Comparison of ENCODE assay signal across 24 cellular contexts in genomic region chr3:104956620-104957345, GRCh38.
"Had no signal": no experiment of that assay in that cellular context is flagged by ENCODE, and none has a peak within 500 bp of the region (broad histone marks: within the 10 kb centered on the region; RNA-seq: fewer than 3 reads in every experiment).

No MANE protein-coding gene starts in this region.

- H3K36me3 ChIP-seq: heart left ventricle, sigmoid colon, tibial artery had no signal

- H3K27ac ChIP-seq: epithelial cell of prostate, heart left ventricle, sigmoid colon, tibial artery had no signal

- H3K4me1 ChIP-seq: heart left ventricle had no signal

- H3K4me3 ChIP-seq: heart left ventricle, sigmoid colon, smooth muscle cell, tibial artery had no signal

- H3K9me3 ChIP-seq: heart left ventricle, sigmoid colon, tibial artery had no signal

- H3K27me3 Mint-ChIP-seq: activated CD4-positive, alpha-beta T cell treated with anti-CD3 and anti-CD28 coated beads for 36 hours; activated naive CD4-positive, alpha-beta T cell treated with anti-CD3 and anti-CD28 coated beads, Interleukin-2, amount 10 ng/mL, durations not matched to agents 7 days and 5 days; progenitor cell of endocrine pancreas had no signal

- H3K27ac Mint-ChIP-seq: activated B cell treated with CpG ODN at 0.5 μM for 24 hours; activated CD4-positive, alpha-beta T cell treated with anti-CD3 and anti-CD28 coated beads for 36 hours; activated naive CD4-positive, alpha-beta T cell treated with anti-CD3 and anti-CD28 coated beads, Interleukin-2, amount 10 ng/mL, durations not matched to agents 7 days and 5 days; activated T-cell treated with anti-CD3 and anti-CD28 coated beads, Interleukin-2, amount 50 U/mL, for 72 hours; memory B cell; nephron progenitor cell; progenitor cell of endocrine pancreas; T-helper 1 cell treated with Interleukin-12 subunit alpha and Interleukin-12 subunit beta and Interleukin-4 antibody, amounts not matched to agents 30 μg/mL and 1 μg/mL, for 36 hours had no signal

- DNase-seq: activated B cell treated with CpG ODN at 0.5 μM for 24 hours; activated CD4-positive, alpha-beta T cell treated with anti-CD3 and anti-CD28 coated beads for 36 hours; activated CD4-positive, alpha-beta T cell treated with anti-CD3 and anti-CD28 coated beads, Interleukin-2, amount 50 U/mL, for 48 hours; activated effector memory CD4-positive, alpha-beta T cell treated with Interleukin-2 at 50 U/mL for 16 hours; activated naive CD4-positive, alpha-beta T cell treated with anti-CD3 and anti-CD28 coated beads, Interleukin-2, amount 10 ng/mL, durations not matched to agents 7 days and 5 days; activated T-cell treated with anti-CD3 and anti-CD28 coated beads, Interleukin-2, amount 50 U/mL, for 72 hours; amygdala; cerebellar nuclear complex; cortex of kidney; heart left ventricle; nephron progenitor cell; retina; sigmoid colon; stimulated activated CD4-positive, alpha-beta T cell treated with anti-CD3 and anti-CD28 coated beads, Interleukin-2, amount 100 ng/mL, for 48 hours; stimulated activated CD8-positive, alpha-beta memory T cell treated with anti-CD3 and anti-CD28 coated beads, Interleukin-4, amount 100 ng/mL, for 48 hours; stimulated activated naive CD4-positive, alpha-beta T cell treated with Interleukin-2 at 50 U/mL for 16 hours; substantia nigra; T1000; tibial artery had no signal

- H3K36me3 Mint-ChIP-seq: activated naive CD4-positive, alpha-beta T cell treated with anti-CD3 and anti-CD28 coated beads, Interleukin-2, amount 10 ng/mL, durations not matched to agents 7 days and 5 days; memory B cell had no signal

- H3K4me2 ChIP-seq: smooth muscle cell had no signal

- ATAC-seq: activated CD4-positive, alpha-beta T cell treated with anti-CD3 and anti-CD28 coated beads for 36 hours; activated T-cell treated with anti-CD3 and anti-CD28 coated beads, Interleukin-2, amount 50 U/mL, for 72 hours; heart left ventricle had no signal

- H3K4me1 Mint-ChIP-seq: activated B cell treated with CpG ODN at 0.5 μM for 24 hours; activated CD4-positive, alpha-beta T cell treated with anti-CD3 and anti-CD28 coated beads for 36 hours; activated naive CD4-positive, alpha-beta T cell treated with anti-CD3 and anti-CD28 coated beads, Interleukin-2, amount 10 ng/mL, durations not matched to agents 7 days and 5 days; memory B cell had no signal

- H3K4me3 Mint-ChIP-seq: activated B cell treated with CpG ODN at 0.5 μM for 24 hours; activated CD4-positive, alpha-beta T cell treated with anti-CD3 and anti-CD28 coated beads for 36 hours; activated naive CD4-positive, alpha-beta T cell treated with anti-CD3 and anti-CD28 coated beads, Interleukin-2, amount 10 ng/mL, durations not matched to agents 7 days and 5 days; activated T-cell treated with anti-CD3 and anti-CD28 coated beads, Interleukin-2, amount 50 U/mL, for 72 hours; memory B cell; nephron progenitor cell; T-helper 1 cell treated with Interleukin-12 subunit alpha and Interleukin-12 subunit beta and Interleukin-4 antibody, amounts not matched to agents 30 μg/mL and 1 μg/mL, for 36 hours had no signal

- H3K9me3 Mint-ChIP-seq: activated B cell treated with CpG ODN at 0.5 μM for 24 hours; activated naive CD4-positive, alpha-beta T cell treated with anti-CD3 and anti-CD28 coated beads, Interleukin-2, amount 10 ng/mL, durations not matched to agents 7 days and 5 days; activated T-cell treated with anti-CD3 and anti-CD28 coated beads, Interleukin-2, amount 50 U/mL, for 72 hours; memory B cell; T-helper 1 cell treated with Interleukin-12 subunit alpha and Interleukin-12 subunit beta and Interleukin-4 antibody, amounts not matched to agents 30 μg/mL and 1 μg/mL, for 36 hours had no signal

- H3K27me3 ChIP-seq: heart left ventricle, sigmoid colon, tibial artery had no signal
